In the genomic region with DNA sequence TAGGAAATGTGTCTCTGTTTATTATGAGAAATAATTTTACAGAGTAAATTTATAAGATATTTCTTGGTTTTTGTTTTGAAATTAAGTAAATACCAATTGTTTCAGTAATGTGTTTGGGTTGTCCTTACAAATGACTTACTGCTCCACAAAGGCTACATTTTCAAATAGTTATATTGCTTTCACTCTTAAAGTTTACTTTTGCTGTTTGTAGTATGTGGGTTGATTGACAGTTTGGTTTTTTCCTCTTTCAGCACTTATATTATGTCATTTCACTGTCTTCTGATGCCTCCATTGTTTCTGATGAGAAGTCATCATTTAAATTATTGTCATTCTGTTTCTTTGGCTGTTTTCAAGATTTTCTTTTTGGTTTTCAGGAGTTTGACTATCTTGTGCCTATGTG, we compare ENCODE assay signal across 28 cellular contexts. TPM values are rescaled to one million over a fixed set of nuclear protein-coding genes. Genes with fewer than 3 reads are reported as not detected.
DNase-seq lines count a peak whose midpoint lies in the region; ATAC-seq, FAIRE-seq and TF ChIP-seq lines count a peak whose summit lies in the region.
"Had no signal": no experiment of that assay in that cellular context is flagged by ENCODE, and none has a peak within 500 bp of the region (broad histone marks: within the 10 kb centered on the region; RNA-seq: fewer than 3 reads in every experiment).

No MANE protein-coding gene starts in this region.

- no peaks in the 10 kb centered on the region for H3K9me3 Mint-ChIP-seq in activated CD8-positive, alpha-beta memory T cell treated with anti-CD3 and anti-CD28 coated beads, Interleukin-2, amount 10 ng/mL, durations not matched to agents 7 days and 5 days (ENCODE audit: low read depth)
- H3K9me3 Mint-ChIP-seq in CD4-positive, alpha-beta T cell: peaks cover 7% of the 10 kb centered on the region
- peaks cover 7% of the 10 kb centered on the region for H3K9me3 Mint-ChIP-seq in activated CD4-positive, alpha-beta memory T cell treated with anti-CD3 and anti-CD28 coated beads for 36 hours
- H3K9me3 Mint-ChIP-seq: natural killer cell treated with Interleukin-12 subunit alpha and Interleukin-12 subunit beta and Interleukin-15 and Interleukin-18, amount 100 ng/mL, for 72 hours; stimulated activated memory B cell treated with anti-CD40 and anti-IgM and Interleukin-4, amounts not matched to agents 10 μg/mL and 1 μg/mL and 100 μg/mL, for 72 hours had no signal

- H3K27me3 ChIP-seq in CD4-positive, alpha-beta T cell (ENCODE audit: control insufficient read depth, insufficient read depth, low read length): no peaks in the 10 kb centered on the region
- H3K27me3 ChIP-seq in WERI-Rb-1 (ENCODE audit: insufficient read depth, low read depth, severe bottlenecking): no peaks in the 10 kb centered on the region
- H3K27me3 ChIP-seq: ovary, SJSA1, spleen, vagina had no signal

- H3K4me3 ChIP-seq in WERI-Rb-1 (ENCODE audit: low read depth, low read length): no peak overlapping the region
- H3K4me3 ChIP-seq: A549, ovary, SJSA1, spleen, thoracic aorta, vagina had no signal

- no peaks in the 10 kb centered on the region; the same call in 1 of the 2 replicates for H3K36me3 ChIP-seq in WERI-Rb-1
- H3K36me3 ChIP-seq: ovary, thoracic aorta, vagina had no signal

- no peaks in the 10 kb centered on the region for H3K27me3 Mint-ChIP-seq in activated CD8-positive, alpha-beta memory T cell treated with anti-CD3 and anti-CD28 coated beads, Interleukin-2, amount 10 ng/mL, durations not matched to agents 7 days and 5 days
- no peaks in the 10 kb centered on the region for H3K27me3 Mint-ChIP-seq in CD4-positive, alpha-beta T cell
- H3K27me3 Mint-ChIP-seq in activated CD4-positive, alpha-beta memory T cell treated with anti-CD3 and anti-CD28 coated beads for 36 hours: no peaks in the 10 kb centered on the region
- H3K27me3 Mint-ChIP-seq: natural killer cell treated with Interleukin-12 subunit alpha and Interleukin-12 subunit beta and Interleukin-15 and Interleukin-18, amount 100 ng/mL, for 72 hours; stimulated activated memory B cell treated with anti-CD40 and anti-IgM and Interleukin-4, amounts not matched to agents 10 μg/mL and 1 μg/mL and 100 μg/mL, for 72 hours had no signal

- peaks cover 53% of the 10 kb centered on the region for H3K4me1 Mint-ChIP-seq in activated CD8-positive, alpha-beta memory T cell treated with anti-CD3 and anti-CD28 coated beads, Interleukin-2, amount 10 ng/mL, durations not matched to agents 7 days and 5 days
- H3K4me1 Mint-ChIP-seq in CD4-positive, alpha-beta T cell (ENCODE audit: low read depth): peaks cover 29% of the 10 kb centered on the region
- H3K4me1 Mint-ChIP-seq in activated CD4-positive, alpha-beta memory T cell treated with anti-CD3 and anti-CD28 coated beads for 36 hours (ENCODE audit: low read depth): peaks cover 54% of the 10 kb centered on the region

- intact Hi-C loops in CD4-positive, alpha-beta T cell (cut with DNase I, micrococcal nuclease): loop anchor here (5.0 kb wide), 2 partner anchors 48 to 283 kb away; a partner anchor contains a TSS
- intact Hi-C loops in activated CD4-positive, alpha-beta memory T cell treated with anti-CD3 and anti-CD28 coated beads for 36 hours (cut with micrococcal nuclease): loop anchor here (2.0 to 5.0 kb wide), 2 partner anchors 14 to 93 kb away; no protein-coding TSS in a partner anchor

- no peaks in the 10 kb centered on the region for H3K9me3 ChIP-seq in CD4-positive, alpha-beta T cell (ENCODE audit: control insufficient read depth, low read length)
- H3K9me3 ChIP-seq in WERI-Rb-1 (ENCODE audit: severe bottlenecking): peaks cover 3% of the 10 kb centered on the region
- H3K9me3 ChIP-seq: A549, ovary, SJSA1, spleen, thoracic aorta, vagina had no signal

- H3K27ac ChIP-seq in CD4-positive, alpha-beta T cell (ENCODE audit: low read depth, low read length): peak overlapping the region; percentile 61
- no peak overlapping the region for H3K27ac ChIP-seq in WERI-Rb-1
- H3K27ac ChIP-seq: A549, ovary, SJSA1, thoracic aorta, vagina had no signal

- POLR2A ChIA-PET in CD4-positive, alpha-beta T cell (lab: Charles Lee): interaction anchor here (1.5 to 1.6 kb wide), 2 partner anchors 16 to 48 kb away, joined by 3 to 16 read pairs; a partner anchor contains a TSS
- POLR2A ChIA-PET in activated CD4-positive, alpha-beta memory T cell treated with anti-CD3 and anti-CD28 coated beads for 36 hours (lab: Charles Lee): no interaction called here

- H3K36me3 Mint-ChIP-seq in activated CD8-positive, alpha-beta memory T cell treated with anti-CD3 and anti-CD28 coated beads, Interleukin-2, amount 10 ng/mL, durations not matched to agents 7 days and 5 days: peaks cover 37% of the 10 kb centered on the region
- H3K36me3 Mint-ChIP-seq in CD4-positive, alpha-beta T cell (ENCODE audit: low read depth): peaks cover 33% of the 10 kb centered on the region
- peaks cover 26% of the 10 kb centered on the region for H3K36me3 Mint-ChIP-seq in activated CD4-positive, alpha-beta memory T cell treated with anti-CD3 and anti-CD28 coated beads for 36 hours

- FAIRE-seq in endometrium (lab: Jason Lieb, UNC): peak; percentile 18
- FAIRE-seq: A549, D721Med, keratinocyte had no signal

- CTCF ChIA-PET in activated CD8-positive, alpha-beta memory T cell treated with anti-CD3 and anti-CD28 coated beads, Interleukin-2, amount 10 ng/mL, durations not matched to agents 7 days and 5 days (lab: Charles Lee): no interaction called here
- CTCF ChIA-PET in CD4-positive, alpha-beta T cell (lab: Charles Lee): interaction anchor here (1.2 kb wide), 2 partner anchors 16 to 67 kb away, joined by 3 to 4 read pairs; no protein-coding TSS in a partner anchor
- CTCF ChIA-PET in activated CD4-positive, alpha-beta memory T cell treated with anti-CD3 and anti-CD28 coated beads for 36 hours (lab: Charles Lee): no interaction called here

- no peak for TF ChIP-seq CTCF in CD4-positive, alpha-beta T cell (IDR thresholded peaks at IDR 0.05)
- TF ChIP-seq CTCF in WERI-Rb-1 (IDR thresholded peaks at IDR 0.05; ENCODE audit: low read depth, low read length): no peak

- peak overlapping the region; percentile 73 for H3K27ac Mint-ChIP-seq in activated CD8-positive, alpha-beta memory T cell treated with anti-CD3 and anti-CD28 coated beads, Interleukin-2, amount 10 ng/mL, durations not matched to agents 7 days and 5 days
- no peak overlapping the region for H3K27ac Mint-ChIP-seq in CD4-positive, alpha-beta T cell
- peak overlapping the region; percentile 70 for H3K27ac Mint-ChIP-seq in activated CD4-positive, alpha-beta memory T cell treated with anti-CD3 and anti-CD28 coated beads for 36 hours
- H3K27ac Mint-ChIP-seq: mesothelial cell of epicardium; natural killer cell treated with Interleukin-12 subunit alpha and Interleukin-12 subunit beta and Interleukin-15 and Interleukin-18, amount 100 ng/mL, for 72 hours; stimulated activated memory B cell treated with anti-CD40 and anti-IgM and Interleukin-4, amounts not matched to agents 10 μg/mL and 1 μg/mL and 100 μg/mL, for 72 hours had no signal

- H3K4me3 Mint-ChIP-seq in activated CD8-positive, alpha-beta memory T cell treated with anti-CD3 and anti-CD28 coated beads, Interleukin-2, amount 10 ng/mL, durations not matched to agents 7 days and 5 days: no peak overlapping the region
- H3K4me3 Mint-ChIP-seq in CD4-positive, alpha-beta T cell: peak overlapping the region; percentile 9
- H3K4me3 Mint-ChIP-seq in activated CD4-positive, alpha-beta memory T cell treated with anti-CD3 and anti-CD28 coated beads for 36 hours: no peak overlapping the region
- H3K4me3 Mint-ChIP-seq: mesothelial cell of epicardium; natural killer cell treated with Interleukin-12 subunit alpha and Interleukin-12 subunit beta and Interleukin-15 and Interleukin-18, amount 100 ng/mL, for 72 hours; stimulated activated memory B cell treated with anti-CD40 and anti-IgM and Interleukin-4, amounts not matched to agents 10 μg/mL and 1 μg/mL and 100 μg/mL, for 72 hours had no signal

- no peak for ATAC-seq in activated CD8-positive, alpha-beta memory T cell treated with anti-CD3 and anti-CD28 coated beads, Interleukin-2, amount 10 ng/mL, durations not matched to agents 7 days and 5 days
- peak; percentile 30 for ATAC-seq in CD4-positive, alpha-beta T cell (ENCODE audit: poor library complexity)
- ATAC-seq: A549; natural killer cell treated with Interleukin-12 subunit alpha and Interleukin-12 subunit beta and Interleukin-15 and Interleukin-18, amount 100 ng/mL, for 72 hours; stimulated activated memory B cell treated with anti-CD40 and anti-IgM and Interleukin-4, amounts not matched to agents 10 μg/mL and 1 μg/mL and 100 μg/mL, for 72 hours had no signal

- no peak for DNase-seq in activated CD8-positive, alpha-beta memory T cell treated with anti-CD3 and anti-CD28 coated beads, Interleukin-2, amount 10 ng/mL, durations not matched to agents 7 days and 5 days
- no peak for DNase-seq in activated CD8-positive, alpha-beta memory T cell treated with anti-CD3 and anti-CD28 coated beads for 24 hours
- no peak for DNase-seq in CD4-positive, alpha-beta T cell
- no peak for DNase-seq in activated CD4-positive, alpha-beta memory T cell treated with anti-CD3 and anti-CD28 coated beads for 36 hours
- DNase-seq in COLO829 (ENCODE audit: low spot score): no peak
- no peak for DNase-seq in iPS-NIHi7 (ENCODE audit: extremely low spot score)
- no peak for DNase-seq in WERI-Rb-1
- DNase-seq: activated CD4-positive, alpha-beta T cell treated with anti-CD3 and anti-CD28 coated beads, Interleukin-2, amount 50 U/mL, for 48 hours; amniotic stem cell; cortex of kidney; EL; NCI-H1092; NCI-H187 treated with DMSO at 0.1 percent for 48 hours; NCI-H526; ovary; retina; spleen; stimulated activated CD4-positive, alpha-beta T cell treated with anti-CD3 and anti-CD28 coated beads, Interleukin-2, amount 100 ng/mL, for 48 hours had no signal

RNA-seq across cellular contexts. Expression of a gene that starts 34.9 kb away (rescaled TPM):
- 10 to 100 TPM in 1 of 2 experiments, 1 to 10 TPM in 1; 7.4 to 10.6 TPM for total RNA-seq in activated CD8-positive, alpha-beta memory T cell treated with anti-CD3 and anti-CD28 coated beads, Interleukin-2, amount 10 ng/mL, durations not matched to agents 7 days and 5 days
- total RNA-seq in CD4-positive, alpha-beta T cell: 1 to 10 TPM; 8.6 to 8.7 TPM
- 1 to 10 TPM; 4.8 to 5.8 TPM for total RNA-seq in activated CD4-positive, alpha-beta memory T cell treated with anti-CD3 and anti-CD28 coated beads for 36 hours

RNA-seq across cellular contexts. Expression of a gene that starts 47.7 kb away (rescaled TPM):
- 100 to 1,000 TPM; 120 to 138 TPM for total RNA-seq in activated CD8-positive, alpha-beta memory T cell treated with anti-CD3 and anti-CD28 coated beads, Interleukin-2, amount 10 ng/mL, durations not matched to agents 7 days and 5 days
- 100 to 1,000 TPM; 121 to 123 TPM for total RNA-seq in CD4-positive, alpha-beta T cell
- total RNA-seq in activated CD4-positive, alpha-beta memory T cell treated with anti-CD3 and anti-CD28 coated beads for 36 hours: 10 to 100 TPM; 92.0 to 92.9 TPM
